In the genomic region with DNA sequence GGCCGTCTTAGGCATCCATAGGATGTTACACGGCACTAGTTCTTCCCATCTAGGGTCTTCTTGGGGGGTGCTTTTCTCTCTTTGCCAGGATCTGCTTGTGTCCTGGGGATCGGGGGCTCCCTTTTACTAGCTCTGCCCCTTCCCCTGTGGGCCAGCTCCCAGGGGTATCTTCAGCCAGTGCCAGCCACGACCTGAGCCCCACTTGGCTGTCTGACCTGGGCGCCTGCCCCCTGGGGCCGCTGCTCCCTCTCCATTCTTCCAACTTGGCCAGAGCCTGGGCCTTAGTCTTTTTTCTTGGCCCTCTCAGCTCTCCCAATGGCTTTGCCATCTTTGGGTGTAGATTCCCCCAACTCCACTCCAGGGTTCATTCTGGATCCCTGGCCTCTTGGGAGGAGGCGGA, we compare ENCODE assay signal across 1 cellular context.
TF ChIP-seq lines count a peak whose summit lies in the region.

No MANE protein-coding gene starts in this region.

TF ChIP-seq in liver, 16 proteins besides CTCF, POLR2A, EP300 and RAD21:
- TF ChIP-seq EGR1 (IDR thresholded peaks at IDR 0.05; ENCODE audit: low read depth in 2 of 2) (no peak), HNF4A (conservative IDR thresholded peaks at IDR 0.05) (no peak), FOXA2 (IDR thresholded peaks at IDR 0.05) (no peak), YY1 (IDR thresholded peaks at IDR 0.05) (no peak), JUND (IDR thresholded peaks at IDR 0.05) (no peak), FOXA1 (IDR thresholded peaks at IDR 0.05) (no peak), HNF4G (IDR thresholded peaks at IDR 0.05) (no peak), GABPA (IDR thresholded peaks at IDR 0.05 in 1 of 2, conservative IDR thresholded peaks at IDR 0.05 in 1 of 2) (no peak), TAF1 (conservative IDR thresholded peaks at IDR 0.05) (no peak), SP1 (IDR thresholded peaks at IDR 0.05) (no peak), RXRA (IDR thresholded peaks at IDR 0.05) (no peak)
- TF ChIP-seq, protein P1, sequence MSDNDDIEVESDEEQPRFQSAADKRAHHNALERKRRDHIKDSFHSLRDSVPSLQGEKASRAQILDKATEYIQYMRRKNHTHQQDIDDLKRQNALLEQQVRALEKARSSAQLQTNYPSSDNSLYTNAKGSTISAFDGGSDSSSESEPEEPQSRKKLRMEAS (IDR thresholded peaks at IDR 0.05): no peak
- TF ChIP-seq, protein P2, sequence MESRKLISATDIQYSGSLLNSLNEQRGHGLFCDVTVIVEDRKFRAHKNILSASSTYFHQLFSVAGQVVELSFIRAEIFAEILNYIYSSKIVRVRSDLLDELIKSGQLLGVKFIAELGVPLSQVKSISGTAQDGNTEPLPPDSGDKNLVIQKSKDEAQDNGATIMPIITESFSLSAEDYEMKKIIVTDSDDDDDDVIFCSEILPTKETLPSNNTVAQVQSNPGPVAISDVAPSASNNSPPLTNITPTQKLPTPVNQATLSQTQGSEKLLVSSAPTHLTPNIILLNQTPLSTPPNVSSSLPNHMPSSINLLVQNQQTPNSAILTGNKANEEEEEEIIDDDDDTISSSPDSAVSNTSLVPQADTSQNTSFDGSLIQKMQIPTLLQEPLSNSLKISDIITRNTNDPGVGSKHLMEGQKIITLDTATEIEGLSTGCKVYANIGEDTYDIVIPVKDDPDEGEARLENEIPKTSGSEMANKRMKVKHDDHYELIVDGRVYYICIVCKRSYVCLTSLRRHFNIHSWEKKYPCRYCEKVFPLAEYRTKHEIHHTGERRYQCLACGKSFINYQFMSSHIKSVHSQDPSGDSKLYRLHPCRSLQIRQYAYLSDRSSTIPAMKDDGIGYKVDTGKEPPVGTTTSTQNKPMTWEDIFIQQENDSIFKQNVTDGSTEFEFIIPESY (IDR thresholded peaks at IDR 0.05): no peak
- TF ChIP-seq, protein P3, sequence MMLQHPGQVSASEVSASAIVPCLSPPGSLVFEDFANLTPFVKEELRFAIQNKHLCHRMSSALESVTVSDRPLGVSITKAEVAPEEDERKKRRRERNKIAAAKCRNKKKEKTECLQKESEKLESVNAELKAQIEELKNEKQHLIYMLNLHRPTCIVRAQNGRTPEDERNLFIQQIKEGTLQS (IDR thresholded peaks at IDR 0.05): no peak
- TF ChIP-seq, protein P4, sequence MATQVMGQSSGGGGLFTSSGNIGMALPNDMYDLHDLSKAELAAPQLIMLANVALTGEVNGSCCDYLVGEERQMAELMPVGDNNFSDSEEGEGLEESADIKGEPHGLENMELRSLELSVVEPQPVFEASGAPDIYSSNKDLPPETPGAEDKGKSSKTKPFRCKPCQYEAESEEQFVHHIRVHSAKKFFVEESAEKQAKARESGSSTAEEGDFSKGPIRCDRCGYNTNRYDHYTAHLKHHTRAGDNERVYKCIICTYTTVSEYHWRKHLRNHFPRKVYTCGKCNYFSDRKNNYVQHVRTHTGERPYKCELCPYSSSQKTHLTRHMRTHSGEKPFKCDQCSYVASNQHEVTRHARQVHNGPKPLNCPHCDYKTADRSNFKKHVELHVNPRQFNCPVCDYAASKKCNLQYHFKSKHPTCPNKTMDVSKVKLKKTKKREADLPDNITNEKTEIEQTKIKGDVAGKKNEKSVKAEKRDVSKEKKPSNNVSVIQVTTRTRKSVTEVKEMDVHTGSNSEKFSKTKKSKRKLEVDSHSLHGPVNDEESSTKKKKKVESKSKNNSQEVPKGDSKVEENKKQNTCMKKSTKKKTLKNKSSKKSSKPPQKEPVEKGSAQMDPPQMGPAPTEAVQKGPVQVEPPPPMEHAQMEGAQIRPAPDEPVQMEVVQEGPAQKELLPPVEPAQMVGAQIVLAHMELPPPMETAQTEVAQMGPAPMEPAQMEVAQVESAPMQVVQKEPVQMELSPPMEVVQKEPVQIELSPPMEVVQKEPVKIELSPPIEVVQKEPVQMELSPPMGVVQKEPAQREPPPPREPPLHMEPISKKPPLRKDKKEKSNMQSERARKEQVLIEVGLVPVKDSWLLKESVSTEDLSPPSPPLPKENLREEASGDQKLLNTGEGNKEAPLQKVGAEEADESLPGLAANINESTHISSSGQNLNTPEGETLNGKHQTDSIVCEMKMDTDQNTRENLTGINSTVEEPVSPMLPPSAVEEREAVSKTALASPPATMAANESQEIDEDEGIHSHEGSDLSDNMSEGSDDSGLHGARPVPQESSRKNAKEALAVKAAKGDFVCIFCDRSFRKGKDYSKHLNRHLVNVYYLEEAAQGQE (IDR thresholded peaks at IDR 0.05): no peak
